In the genomic region with DNA sequence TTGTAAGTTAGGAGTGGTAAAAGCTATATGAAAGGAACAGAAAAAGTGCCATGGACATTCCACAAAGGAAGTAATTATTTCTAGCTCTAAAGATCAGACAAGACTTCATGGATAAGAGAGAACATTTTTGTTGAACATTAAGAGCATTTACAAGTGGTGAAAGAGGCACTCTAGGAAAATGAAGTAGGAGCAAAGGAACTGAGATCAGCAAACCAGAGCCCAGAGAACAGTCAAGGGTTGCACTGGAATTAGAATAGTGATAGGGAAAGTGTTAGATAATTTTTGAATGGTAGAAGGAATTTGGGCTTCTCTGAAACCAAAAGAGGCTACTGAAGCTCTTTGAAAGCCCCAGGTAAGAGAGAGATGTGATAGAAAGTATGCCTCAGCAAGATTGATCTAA, we compare ENCODE assay signal across 27 cellular contexts.
"Had no signal": no experiment of that assay in that cellular context is flagged by ENCODE, and none has a peak within 500 bp of the region (broad histone marks: within the 10 kb centered on the region; RNA-seq: fewer than 3 reads in every experiment).

No MANE protein-coding gene starts in this region.

- H3K9me3 ChIP-seq: neutrophil, psoas muscle, right lobe of liver, sigmoid colon, suprapubic skin, testis, tibial artery, transverse colon, upper lobe of right lung, uterus had no signal

- H3K27me3 ChIP-seq: neutrophil, right lobe of liver, sigmoid colon, suprapubic skin, testis, tibial artery, transverse colon, upper lobe of right lung, uterus had no signal

- H3K4me1 ChIP-seq: parathyroid adenoma, psoas muscle, right lobe of liver, sigmoid colon, suprapubic skin, testis, tibial artery, transverse colon, upper lobe of right lung, uterus had no signal

- DNase-seq: naive thymus-derived CD8-positive, alpha-beta T cell; nephron progenitor cell; nucleus accumbens; posterior cingulate gyrus; psoas muscle; right cardiac atrium; right lobe of liver; sigmoid colon; small intestine; stimulated activated CD4-positive, alpha-beta T cell treated with anti-CD3 and anti-CD28 coated beads, Interleukin-15, amount 100 ng/mL, for 24 hours; stimulated activated CD4-positive, alpha-beta T cell treated with anti-CD3 and anti-CD28 coated beads, Interleukin-2, amount 100 ng/mL, for 24 hours; stimulated activated CD4-positive, alpha-beta T cell treated with anti-CD3 and anti-CD28 coated beads, Interleukin-2, amount 100 ng/mL, for 48 hours; stimulated activated CD4-positive, alpha-beta T cell treated with anti-CD3 and anti-CD28 coated beads, Interleukin-4, amount 100 ng/mL, for 24 hours; stimulated activated naive CD4-positive, alpha-beta T cell; stimulated activated naive CD8-positive, alpha-beta T cell treated with anti-CD3 and anti-CD28 coated beads, Interleukin-15, amount 100 ng/mL, for 72 hours; stimulated activated naive CD8-positive, alpha-beta T cell treated with anti-CD3 and anti-CD28 coated beads, Interleukin-15, Interleukin-2, amounts not matched to agents 100 U/mL and 50 U/mL, for 24 hours; substantia nigra; testis; tibial artery; transverse colon; upper lobe of right lung; uterus had no signal

- ATAC-seq: naive thymus-derived CD8-positive, alpha-beta T cell; natural killer cell treated with Interleukin-12 subunit alpha and Interleukin-12 subunit beta and Interleukin-15 and Interleukin-18, amount 100 ng/mL, for 72 hours; psoas muscle; right cardiac atrium; right lobe of liver; stimulated activated effector memory CD8-positive, alpha-beta T cell treated with anti-CD3 and anti-CD28 coated beads, Interleukin-12 subunit alpha, Interleukin-12 subunit beta, amount 100 ng/mL, for 72 hours; stimulated activated naive CD8-positive, alpha-beta T cell treated with anti-CD3 and anti-CD28 coated beads, Interleukin-15, amount 100 ng/mL, for 72 hours; stimulated activated naive CD8-positive, alpha-beta T cell treated with anti-CD3 and anti-CD28 coated beads, Interleukin-15, Interleukin-2, amounts not matched to agents 100 U/mL and 50 U/mL, for 24 hours; upper lobe of right lung had no signal

- H3K36me3 ChIP-seq: neutrophil, right lobe of liver, uterus had no signal

- H3K27ac ChIP-seq: neutrophil, parathyroid adenoma, psoas muscle, right lobe of liver, sigmoid colon, suprapubic skin, testis, tibial artery, transverse colon, upper lobe of right lung, uterus had no signal

- H3K4me3 ChIP-seq: psoas muscle, right lobe of liver, sigmoid colon, suprapubic skin, testis, tibial artery, transverse colon, upper lobe of right lung, uterus had no signal
